Comparison of ENCODE assay signal across 8 cellular contexts in the genomic region with DNA sequence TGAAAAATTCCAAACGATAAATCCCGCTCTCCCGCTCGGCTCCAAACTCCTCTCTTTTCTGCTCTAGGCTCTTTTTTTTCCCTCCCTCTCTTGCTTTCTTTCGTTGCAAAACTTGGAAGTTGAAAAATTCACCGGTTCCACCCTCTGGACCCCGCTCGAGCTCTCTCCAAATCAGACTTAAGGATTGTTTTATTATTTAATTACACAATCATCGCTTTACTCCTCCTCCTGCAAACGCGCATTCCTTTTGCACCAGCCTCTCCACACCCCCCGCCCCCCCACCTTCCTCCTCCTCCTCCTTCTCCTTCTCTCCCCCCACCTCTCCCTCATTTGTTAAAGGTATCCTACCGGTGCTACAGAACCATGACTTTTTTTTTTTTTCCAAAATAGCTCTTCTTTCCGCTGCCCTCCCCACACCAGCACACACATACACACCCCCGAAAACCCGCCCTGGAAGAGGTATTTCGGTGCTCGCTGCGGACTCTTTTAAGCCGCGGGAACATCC. TPM values are rescaled to one million over a fixed set of nuclear protein-coding genes. Genes with fewer than 3 reads are reported as not detected.
A peak's percentile ranks its signal among the peaks of the same experiment; 100 is the strongest.
DNase-seq lines count a peak whose midpoint lies in the region; ATAC-seq and TF ChIP-seq lines count a peak whose summit lies in the region.

No MANE protein-coding gene starts in this region.

- no peak overlapping the region for H3K9ac ChIP-seq in parathyroid adenoma

- peak overlapping the region; percentile 64 for H3K4me2 ChIP-seq in parathyroid adenoma (ENCODE audit: low read length)

- WGBS in heart left ventricle, 4 donors: 0 to 1% (median 1%) methylated on average over 21 of the region's 21 CpGs

- H3K9me3 ChIP-seq in heart left ventricle: no peaks in the 10 kb centered on the region
- no peaks in the 10 kb centered on the region for H3K9me3 ChIP-seq in parathyroid adenoma (ENCODE audit: control insufficient read depth, low read length)

- H3K36me3 ChIP-seq in heart left ventricle (no peaks in the 10 kb centered on the region), parathyroid adenoma (ENCODE audit: control insufficient read depth, insufficient read depth, low read length) (no peaks in the 10 kb centered on the region)

- H3K4me3 ChIP-seq in heart left ventricle (peak overlapping the region; percentile 66 to 90 (median 82)), parathyroid adenoma (ENCODE audit: low read depth, low read length) (peak overlapping the region; percentile 64)

- no peaks in the 10 kb centered on the region for H3K79me2 ChIP-seq in parathyroid adenoma

- H3K27me3 ChIP-seq in heart left ventricle: peaks cover 0 to 47% (median 0%) of the 10 kb centered on the region in 9 donors
- peaks cover 4% of the 10 kb centered on the region for H3K27me3 ChIP-seq in parathyroid adenoma (ENCODE audit: control insufficient read depth, insufficient read depth, low read length)

- peak; percentile 12 for ATAC-seq in GM19455 (IDR thresholded peaks at IDR 0.05; ENCODE audit: unreplicated experiment)
- peak; percentile 45 to 59 (median 56) for ATAC-seq in heart left ventricle
- ATAC-seq in HG02884 (IDR thresholded peaks at IDR 0.05; ENCODE audit: unreplicated experiment): no peak
- no peak for ATAC-seq in HG03025 (IDR thresholded peaks at IDR 0.05; ENCODE audit: low FRiP score, unreplicated experiment)

- peaks cover 5 to 48% (median 29%) of the 10 kb centered on the region in 12 donors for H3K4me1 ChIP-seq in heart left ventricle
- H3K4me1 ChIP-seq in parathyroid adenoma: no peaks in the 10 kb centered on the region

- TF ChIP-seq POLR2A in heart left ventricle (IDR thresholded peaks at IDR 0.05): peak in 1 of 2 donors; percentile 76

- peak; percentile 35 for DNase-seq in AG08395 (ENCODE audit: low spot score)
- DNase-seq in NCI-H226: peak; percentile 89
- DNase-seq in amniotic stem cell (lab: John Stamatoyannopoulos, UW): peak; percentile 74
- DNase-seq in heart left ventricle: peak; percentile 74 to 89 (median 83)

- peak overlapping the region; percentile 76 for H2AFZ ChIP-seq in parathyroid adenoma

- intact Hi-C loops in heart left ventricle (cut with DNase I): loop anchor here in 6 of 10 donors (2.0 to 10.0 kb wide), 13 partner anchors 33 to 750 kb away; no protein-coding TSS in a partner anchor

- H3K27ac ChIP-seq in heart left ventricle (peak overlapping the region; percentile 93 to 100 (median 99)), parathyroid adenoma (peak overlapping the region; percentile 66)

- no peak for TF ChIP-seq CTCF in heart left ventricle (IDR thresholded peaks at IDR 0.05)
- TF ChIP-seq CTCF in parathyroid adenoma (IDR thresholded peaks at IDR 0.05): no peak

RNA-seq across cellular contexts. Expression of a gene that starts 0.5 kb away (rescaled TPM):
- total RNA-seq in heart left ventricle: 100 to 1,000 TPM in 5 of 9 donors, 10 to 100 TPM in 4; 80.9 to 148 (median 116) TPM
- polyA plus RNA-seq in heart left ventricle: 10 to 100 TPM; 24.5 to 36.3 TPM

Comparison
In these comparisons a context has a peak if more than half of its experiments do, and no peak if none do; other contexts are left out.
1. DNase-seq: peak in every context shown above with its lines; median percentile 89 in NCI-H226; 83 in heart left ventricle; 74 in amniotic stem cell; 35 in AG08395.
2. ATAC-seq: peak in GM19455 (single experiment) and heart left ventricle (4 of 4); none in HG02884 (single experiment) and HG03025 (single experiment).